In the genomic region with DNA sequence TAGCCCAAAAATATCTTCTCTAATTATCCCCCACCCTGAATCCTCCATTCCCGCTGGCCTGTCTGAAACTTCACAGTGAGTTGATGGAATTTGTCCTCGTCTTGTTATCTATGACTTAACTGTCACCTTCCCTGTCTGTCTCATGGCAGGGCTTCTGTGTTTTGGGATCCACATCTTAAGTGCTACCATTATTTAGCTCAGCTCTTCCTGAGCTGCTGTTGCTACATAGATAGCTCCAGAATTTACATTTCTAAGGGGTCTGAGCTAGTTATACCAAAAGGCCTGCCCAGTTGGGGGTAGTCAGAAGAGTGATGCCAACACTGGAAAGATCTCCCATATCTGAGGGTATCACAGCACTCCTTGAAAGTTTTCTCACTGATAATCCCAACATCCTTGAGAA, we compare ENCODE assay signal across 20 cellular contexts.
"Had no signal": no experiment of that assay in that cellular context is flagged by ENCODE, and none has a peak within 500 bp of the region (broad histone marks: within the 10 kb centered on the region; RNA-seq: fewer than 3 reads in every experiment).

No MANE protein-coding gene starts in this region.

- H3K27ac Mint-ChIP-seq: naive thymus-derived CD8-positive, alpha-beta T cell; nephron; stimulated activated memory B cell treated with anti-CD40 and anti-IgM and Interleukin-4, amounts not matched to agents 10 μg/mL and 1 μg/mL and 100 μg/mL, for 72 hours had no signal

- DNase-seq: glutamatergic neuron; heart left ventricle; hypothalamus; islet precursor cell; left ventricle myocardium inferior; naive thymus-derived CD8-positive, alpha-beta T cell; psoas muscle; right lobe of liver; stimulated activated CD4-positive, alpha-beta T cell treated with anti-CD3 and anti-CD28 coated beads, Interleukin-1b, Interleukin-23, amount 100 ng/mL, for 48 hours; stimulated activated CD4-positive, alpha-beta T cell treated with anti-CD3 and anti-CD28 coated beads, Interleukin-2, amount 100 ng/mL, for 48 hours; stimulated activated CD4-positive, alpha-beta T cell treated with anti-CD3 and anti-CD28 coated beads, Interleukin-4, amount 100 ng/mL, for 4 hours; stimulated activated CD8-positive, alpha-beta memory T cell treated with anti-CD3 and anti-CD28 coated beads, Interleukin-4, amount 100 ng/mL, for 48 hours; stimulated activated naive CD8-positive, alpha-beta T cell treated with anti-CD3 and anti-CD28 coated beads, Interleukin-15, Interleukin-2, amounts not matched to agents 100 U/mL and 50 U/mL, for 24 hours; stomach; testis; thyroid gland; transverse colon; upper lobe of left lung had no signal

- H3K9me3 Mint-ChIP-seq: naive thymus-derived CD8-positive, alpha-beta T cell; nephron; stimulated activated memory B cell treated with anti-CD40 and anti-IgM and Interleukin-4, amounts not matched to agents 10 μg/mL and 1 μg/mL and 100 μg/mL, for 72 hours had no signal

- H3K36me3 Mint-ChIP-seq: naive thymus-derived CD8-positive, alpha-beta T cell; stimulated activated memory B cell treated with anti-CD40 and anti-IgM and Interleukin-4, amounts not matched to agents 10 μg/mL and 1 μg/mL and 100 μg/mL, for 72 hours had no signal

- ATAC-seq: heart left ventricle; naive thymus-derived CD8-positive, alpha-beta T cell; psoas muscle; right lobe of liver; stimulated activated memory B cell treated with anti-CD40 and anti-IgM and Interleukin-4, amounts not matched to agents 10 μg/mL and 1 μg/mL and 100 μg/mL, for 72 hours; stimulated activated naive CD8-positive, alpha-beta T cell treated with anti-CD3 and anti-CD28 coated beads, Interleukin-15, Interleukin-2, amounts not matched to agents 100 U/mL and 50 U/mL, for 24 hours had no signal

- H3K4me1 Mint-ChIP-seq: naive thymus-derived CD8-positive, alpha-beta T cell had no signal

- H3K4me3 Mint-ChIP-seq: naive thymus-derived CD8-positive, alpha-beta T cell; nephron; stimulated activated memory B cell treated with anti-CD40 and anti-IgM and Interleukin-4, amounts not matched to agents 10 μg/mL and 1 μg/mL and 100 μg/mL, for 72 hours had no signal

- H3K27me3 Mint-ChIP-seq: stimulated activated memory B cell treated with anti-CD40 and anti-IgM and Interleukin-4, amounts not matched to agents 10 μg/mL and 1 μg/mL and 100 μg/mL, for 72 hours had no signal
